ENCODE assay signal across 23 cellular contexts in the genomic region with DNA sequence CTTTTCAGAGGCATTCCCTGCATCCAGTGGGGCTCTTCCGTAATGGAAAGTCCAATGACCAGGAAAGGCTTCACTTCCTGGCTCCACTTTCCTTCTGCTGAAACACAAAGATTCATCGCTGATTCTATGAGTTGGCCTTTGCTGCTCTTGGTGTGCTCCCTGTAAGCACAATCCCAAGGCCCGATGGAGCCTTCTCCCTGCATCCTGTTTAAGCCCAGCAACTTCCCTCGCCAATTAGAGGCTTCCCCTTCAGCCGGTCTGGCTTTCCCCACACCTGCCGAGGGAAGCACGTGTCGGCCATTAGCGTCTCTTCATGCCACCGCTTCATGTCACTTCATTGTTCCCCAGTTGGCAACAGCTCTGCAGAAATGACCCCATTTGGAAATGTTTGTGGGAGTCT.
DNase-seq lines count a peak whose midpoint lies in the region; ATAC-seq and TF ChIP-seq lines count a peak whose summit lies in the region.
"Had no signal": no experiment of that assay in that cellular context is flagged by ENCODE, and none has a peak within 500 bp of the region (broad histone marks: within the 10 kb centered on the region; RNA-seq: fewer than 3 reads in every experiment).

No MANE protein-coding gene starts in this region.

- H3K36me3 Mint-ChIP-seq in neural progenitor cell: no peaks in the 10 kb centered on the region
- H3K36me3 Mint-ChIP-seq: CD4-positive, CD25-positive, alpha-beta regulatory T cell had no signal

- H3K27me3 Mint-ChIP-seq in neural progenitor cell (ENCODE audit: insufficient read depth, low read depth): peaks cover 7% of the 10 kb centered on the region
- H3K27me3 Mint-ChIP-seq: CD4-positive, CD25-positive, alpha-beta regulatory T cell; T-helper 17 cell had no signal

- H3K27ac Mint-ChIP-seq in neural progenitor cell: no peak overlapping the region
- H3K27ac Mint-ChIP-seq: CD4-positive, CD25-positive, alpha-beta regulatory T cell; H9; HFFc6; T-helper 17 cell had no signal

- H3F3A ChIP-seq in neural progenitor cell (ENCODE audit: low read depth): no peaks in the 10 kb centered on the region

- H3K4me3 ChIP-seq in right cardiac atrium (ENCODE audit: low read length): no peak overlapping the region
- no peak overlapping the region for H3K4me3 ChIP-seq in left ventricle myocardium inferior
- H3K4me3 ChIP-seq in neural progenitor cell: no peak overlapping the region
- H3K4me3 ChIP-seq: BLaER1, K562 had no signal

- no peak overlapping the region for H3K27ac ChIP-seq in right cardiac atrium (ENCODE audit: low read length)
- H3K27ac ChIP-seq in left ventricle myocardium inferior (replicated peaks): no peak overlapping the region
- H3K27ac ChIP-seq in neural progenitor cell: no peak overlapping the region
- H3K27ac ChIP-seq: BLaER1 had no signal

- DNase-seq in right cardiac atrium (peak in 2 of 3 donors; percentile 25 to 35), left ventricle myocardium inferior (no peak), NCI-H1105 (lab: John Stamatoyannopoulos, UW) (peak; percentile 91), dermis blood vessel endothelial cell (peak; percentile 28), HT-29 (ENCODE audit: low spot score) (no peak), neural progenitor cell (ENCODE audit: low spot score) (no peak), iPS-NIHi11 (ENCODE audit: low spot score) (no peak)
- DNase-seq: CD4-positive, CD25-positive, alpha-beta regulatory T cell; DND-41; H9; HFFc6; Kasumi-1; MV-4-11; NCI-H1417 treated with DMSO at 0.1 percent for 48 hours; NCI-H1694 treated with DMSO at 0.1 percent for 48 hours; NCI-H2081; NCI-H446 treated with DMSO at 0.1 percent for 48 hours; NCI-H526; SK-N-SH; T-helper 17 cell had no signal

- no peak for ATAC-seq in right cardiac atrium
- ATAC-seq in GM21423 (IDR thresholded peaks at IDR 0.05; ENCODE audit: unreplicated experiment): no peak
- ATAC-seq: K562, T-helper 17 cell had no signal

- H3K4me1 Mint-ChIP-seq in neural progenitor cell: no peaks in the 10 kb centered on the region
- H3K4me1 Mint-ChIP-seq: CD4-positive, CD25-positive, alpha-beta regulatory T cell; H9; T-helper 17 cell had no signal

- H3K4me3 Mint-ChIP-seq in neural progenitor cell: no peak overlapping the region
- H3K4me3 Mint-ChIP-seq: CD4-positive, CD25-positive, alpha-beta regulatory T cell; H9; HFFc6; T-helper 17 cell had no signal

- H2AFZ ChIP-seq in neural progenitor cell (replicated peaks): no peak overlapping the region

- H3K9me3 Mint-ChIP-seq in neural progenitor cell: peaks cover 7% of the 10 kb centered on the region
- H3K9me3 Mint-ChIP-seq: HFFc6 had no signal

- no peaks in the 10 kb centered on the region for H4K20me1 ChIP-seq in neural progenitor cell (ENCODE audit: low read depth)
- H4K20me1 ChIP-seq: BLaER1 had no signal

- H3K27me3 ChIP-seq in right cardiac atrium (ENCODE audit: control insufficient read depth, insufficient read depth): no peaks in the 10 kb centered on the region
- peaks cover 26% of the 10 kb centered on the region for H3K27me3 ChIP-seq in left ventricle myocardium inferior (ENCODE audit: low read depth)
- H3K27me3 ChIP-seq in neural progenitor cell: no peaks in the 10 kb centered on the region
- H3K27me3 ChIP-seq: BLaER1 had no signal

- intact Hi-C loops in right cardiac atrium (cut with DNase I) (no loop called here), left ventricle myocardium inferior (cut with micrococcal nuclease) (no loop called here)

- H3K9ac ChIP-seq in neural progenitor cell: no peak overlapping the region
- H3K9ac ChIP-seq: BLaER1, SK-N-SH had no signal

- TF ChIP-seq CTCF in left ventricle myocardium inferior (IDR thresholded peaks at IDR 0.05; ENCODE audit: borderline replicate concordance) (no peak), neural progenitor cell (IDR thresholded peaks at IDR 0.05) (no peak)

- H3K4me2 ChIP-seq in neural progenitor cell: no peak overlapping the region
- H3K4me2 ChIP-seq: BLaER1, SK-N-SH had no signal

- H3K4me1 ChIP-seq in right cardiac atrium (ENCODE audit: control insufficient read depth, insufficient read depth, low read length) (no peaks in the 10 kb centered on the region), left ventricle myocardium inferior (peaks cover 5% of the 10 kb centered on the region), neural progenitor cell (no peaks in the 10 kb centered on the region)
- H3K4me1 ChIP-seq: BLaER1 had no signal

- H3K9me3 ChIP-seq in right cardiac atrium (ENCODE audit: control insufficient read depth, low read length) (no peaks in the 10 kb centered on the region), left ventricle myocardium inferior (replicated peaks) (peaks cover 3% of the 10 kb centered on the region), neural progenitor cell (ENCODE audit: low read depth) (no peaks in the 10 kb centered on the region)
- H3K9me3 ChIP-seq: SK-N-SH had no signal

- no peaks in the 10 kb centered on the region for H3K79me2 ChIP-seq in neural progenitor cell (ENCODE audit: low read depth)

- H3K36me3 ChIP-seq in left ventricle myocardium inferior (no peaks in the 10 kb centered on the region), neural progenitor cell (no peaks in the 10 kb centered on the region)
- H3K36me3 ChIP-seq: BLaER1 had no signal

- 54% methylated on average over 10 of the region's 10 CpGs for WGBS in right cardiac atrium

Comparison
In these comparisons a context has a peak if more than half of its experiments do, and no peak if none do; other contexts are left out.
1. DNase-seq: peak in right cardiac atrium (2 of 3), NCI-H1105 (single experiment) and dermis blood vessel endothelial cell (single experiment); none in left ventricle myocardium inferior (single experiment), HT-29 (single experiment), neural progenitor cell (single experiment) and iPS-NIHi11 (single experiment).